In the genomic region with DNA sequence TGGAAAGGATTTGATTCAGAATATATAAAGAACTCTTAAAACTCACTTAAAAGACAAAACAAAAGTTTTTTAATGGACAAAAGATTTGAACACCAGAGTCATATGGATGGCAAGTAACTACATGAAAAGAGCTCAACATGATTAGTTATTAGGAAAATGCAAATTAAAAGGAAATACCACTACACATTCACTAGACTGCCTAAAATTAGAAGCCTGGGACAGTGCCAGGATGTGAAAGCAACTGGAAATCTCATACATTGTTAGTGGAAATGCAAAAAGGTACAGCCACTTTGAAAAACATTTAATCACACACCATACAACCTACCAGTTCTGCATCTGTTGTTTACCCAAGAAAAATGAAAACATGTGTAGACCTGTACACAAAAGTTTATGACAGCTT, we compare ENCODE assay signal across 17 cellular contexts.
"Had no signal": no experiment of that assay in that cellular context is flagged by ENCODE, and none has a peak within 500 bp of the region (broad histone marks: within the 10 kb centered on the region; RNA-seq: fewer than 3 reads in every experiment).

No MANE protein-coding gene starts in this region.

- H3K36me3 ChIP-seq: lower lobe of right lung, neural progenitor cell, ovary, suprapubic skin, upper lobe of left lung had no signal

- H3K27me3 Mint-ChIP-seq: activated naive CD8-positive, alpha-beta T cell had no signal

- H3K27me3 ChIP-seq: neural progenitor cell, ovary, suprapubic skin, upper lobe of left lung had no signal

- DNase-seq: activated CD4-positive, alpha-beta T cell treated with anti-CD3 and anti-CD28 coated beads for 48 hours; aorta; caudate nucleus; glutamatergic neuron; lower lobe of right lung; midbrain; ovary; stimulated activated CD4-positive, alpha-beta T cell treated with anti-CD3 and anti-CD28 coated beads, Interleukin-4, amount 100 ng/mL, for 1 hour; stimulated activated CD8-positive, alpha-beta memory T cell treated with anti-CD3 and anti-CD28 coated beads, Interleukin-4, amount 100 ng/mL, for 48 hours; stimulated activated naive CD8-positive, alpha-beta T cell treated with anti-CD3 and anti-CD28 coated beads, Interleukin-15, Interleukin-2, amounts not matched to agents 100 U/mL and 50 U/mL, for 24 hours; T1000; upper lobe of left lung had no signal

- ATAC-seq: esophagus mucosa; lower lobe of right lung; stimulated activated naive CD8-positive, alpha-beta T cell treated with anti-CD3 and anti-CD28 coated beads, Interleukin-15, Interleukin-2, amounts not matched to agents 100 U/mL and 50 U/mL, for 24 hours had no signal

- H3K27ac ChIP-seq: lower lobe of right lung, neural progenitor cell, ovary, suprapubic skin, VCaP had no signal

- H3K27ac Mint-ChIP-seq: activated naive CD8-positive, alpha-beta T cell; neural progenitor cell had no signal

- H3K4me3 Mint-ChIP-seq: activated naive CD8-positive, alpha-beta T cell; neural progenitor cell had no signal

- H3K4me3 ChIP-seq: lower lobe of right lung, neural progenitor cell, ovary, suprapubic skin, upper lobe of left lung had no signal

- H3K9me3 ChIP-seq: lower lobe of right lung, ovary, suprapubic skin, upper lobe of left lung had no signal
